8 cellular contexts compared by ENCODE assay signal in genomic region chr4:108492816-108493595, GRCh38.
DNase-seq lines count a peak whose midpoint lies in the region; ATAC-seq and TF ChIP-seq lines count a peak whose summit lies in the region.

No MANE protein-coding gene starts in this region.

- peaks cover 4% of the 10 kb centered on the region for H3K9me3 Mint-ChIP-seq in activated T-helper 17 cell treated with anti-CD3 and anti-CD28 coated beads, Interleukin-2, amount 50 U/mL, for 72 hours

- no peaks in the 10 kb centered on the region for H3K27me3 Mint-ChIP-seq in activated T-helper 17 cell treated with anti-CD3 and anti-CD28 coated beads, Interleukin-2, amount 50 U/mL, for 72 hours

- no peaks in the 10 kb centered on the region for H3K4me1 ChIP-seq in liver (ENCODE audit: control insufficient read depth in 4 of 4, insufficient read depth in 4 of 4, low read length in 3 of 4)

- peak; percentile 9 to 42 for TF ChIP-seq RAD21 in liver (IDR thresholded peaks at IDR 0.05)

- no peak overlapping the region for H3K27ac Mint-ChIP-seq in activated T-helper 17 cell treated with anti-CD3 and anti-CD28 coated beads, Interleukin-2, amount 50 U/mL, for 72 hours

- ATAC-seq in activated T-helper 17 cell treated with anti-CD3 and anti-CD28 coated beads, Interleukin-2, amount 50 U/mL, for 72 hours (replicated peaks), result peak; percentile 82

- no peak overlapping the region for H3K27ac ChIP-seq in liver (ENCODE audit: low read depth in 1 of 2, low read length in 2 of 2)

- peak; percentile 1 for DNase-seq in GM06990 (ENCODE audit: extremely low read depth, insufficient read length)
- peak; percentile 8 for DNase-seq in HuH-7 (ENCODE audit: low spot score)
- no peak for DNase-seq in GDM1 (lab: John Stamatoyannopoulos, UW)
- no peak for DNase-seq in midbrain (lab: John Stamatoyannopoulos, UW)
- no peak for DNase-seq in NK-92 (lab: John Stamatoyannopoulos, UW; ENCODE audit: unreplicated experiment)
- DNase-seq in NCI-H128 (lab: John Stamatoyannopoulos, UW; ENCODE audit: unreplicated experiment), result no peak

- no peaks in the 10 kb centered on the region for H3K36me3 ChIP-seq in GM06990 (ENCODE audit: control insufficient read depth, insufficient read depth, low read length)
- H3K36me3 ChIP-seq in liver (ENCODE audit: control insufficient read depth in 4 of 4, insufficient read depth in 3 of 4, low read depth in 1 of 4, low read length in 3 of 4), result no peaks in the 10 kb centered on the region

- no peak overlapping the region for H3K4me3 Mint-ChIP-seq in activated T-helper 17 cell treated with anti-CD3 and anti-CD28 coated beads, Interleukin-2, amount 50 U/mL, for 72 hours

- H3K4me3 ChIP-seq in GM06990 (replicated peaks; ENCODE audit: low read depth, low read length), result no peak overlapping the region
- peak overlapping the region in 1 of 3 donors; percentile 18 for H3K4me3 ChIP-seq in liver (ENCODE audit: low read depth in 1 of 3, low read length in 3 of 3)

- H3K9ac ChIP-seq in liver (ENCODE audit: low read depth in 1 of 2, low read length in 2 of 2), result no peak overlapping the region

- no peaks in the 10 kb centered on the region for H3K4me1 Mint-ChIP-seq in activated T-helper 17 cell treated with anti-CD3 and anti-CD28 coated beads, Interleukin-2, amount 50 U/mL, for 72 hours

- TF ChIP-seq CTCF in GM06990 (IDR thresholded peaks at IDR 0.05; ENCODE audit: insufficient read depth, low read length, poor library complexity, severe bottlenecking), result peak; percentile 80
- TF ChIP-seq CTCF in liver (IDR thresholded peaks at IDR 0.05; ENCODE audit: low read depth, low read length, missing input control), result peak; percentile 4

- 61% methylated on average over 4 of the region's 4 CpGs for WGBS in liver

- H3K27me3 ChIP-seq in GM06990 (replicated peaks; ENCODE audit: control insufficient read depth, insufficient read depth, low read length) (no peaks in the 10 kb centered on the region), liver (ENCODE audit: control insufficient read depth in 4 of 4, insufficient read depth in 4 of 4, low read length in 3 of 4) (no peaks in the 10 kb centered on the region)

- H3K9me3 ChIP-seq in liver (ENCODE audit: control insufficient read depth in 4 of 4, low read length in 3 of 4), result peaks cover 2 to 12% (median 8%) of the 10 kb centered on the region in 4 donors

- no peaks in the 10 kb centered on the region for H3K36me3 Mint-ChIP-seq in activated T-helper 17 cell treated with anti-CD3 and anti-CD28 coated beads, Interleukin-2, amount 50 U/mL, for 72 hours (ENCODE audit: low read depth)

TF ChIP-seq in liver, 16 proteins besides CTCF, POLR2A, EP300 and RAD21:
- TF ChIP-seq ATF3 (IDR thresholded peaks at IDR 0.05) (no peak), NR2F2 (IDR thresholded peaks at IDR 0.05) (no peak), FOXA2 (IDR thresholded peaks at IDR 0.05) (no peak), TAF1 (conservative IDR thresholded peaks at IDR 0.05) (no peak), RXRA (IDR thresholded peaks at IDR 0.05) (no peak), GABPA (IDR thresholded peaks at IDR 0.05 in 1 of 2, conservative IDR thresholded peaks at IDR 0.05 in 1 of 2) (no peak), EGR1 (IDR thresholded peaks at IDR 0.05; ENCODE audit: low read depth in 2 of 2) (no peak), REST (IDR thresholded peaks at IDR 0.05) (no peak), YY1 (IDR thresholded peaks at IDR 0.05) (no peak), HNF4A (conservative IDR thresholded peaks at IDR 0.05) (no peak), HNF4G (IDR thresholded peaks at IDR 0.05) (no peak), SP1 (IDR thresholded peaks at IDR 0.05) (no peak), FOXA1 (IDR thresholded peaks at IDR 0.05) (no peak), JUND (IDR thresholded peaks at IDR 0.05) (no peak)
- TF ChIP-seq, protein P1, sequence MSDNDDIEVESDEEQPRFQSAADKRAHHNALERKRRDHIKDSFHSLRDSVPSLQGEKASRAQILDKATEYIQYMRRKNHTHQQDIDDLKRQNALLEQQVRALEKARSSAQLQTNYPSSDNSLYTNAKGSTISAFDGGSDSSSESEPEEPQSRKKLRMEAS (IDR thresholded peaks at IDR 0.05), result no peak
- TF ChIP-seq, protein P2, sequence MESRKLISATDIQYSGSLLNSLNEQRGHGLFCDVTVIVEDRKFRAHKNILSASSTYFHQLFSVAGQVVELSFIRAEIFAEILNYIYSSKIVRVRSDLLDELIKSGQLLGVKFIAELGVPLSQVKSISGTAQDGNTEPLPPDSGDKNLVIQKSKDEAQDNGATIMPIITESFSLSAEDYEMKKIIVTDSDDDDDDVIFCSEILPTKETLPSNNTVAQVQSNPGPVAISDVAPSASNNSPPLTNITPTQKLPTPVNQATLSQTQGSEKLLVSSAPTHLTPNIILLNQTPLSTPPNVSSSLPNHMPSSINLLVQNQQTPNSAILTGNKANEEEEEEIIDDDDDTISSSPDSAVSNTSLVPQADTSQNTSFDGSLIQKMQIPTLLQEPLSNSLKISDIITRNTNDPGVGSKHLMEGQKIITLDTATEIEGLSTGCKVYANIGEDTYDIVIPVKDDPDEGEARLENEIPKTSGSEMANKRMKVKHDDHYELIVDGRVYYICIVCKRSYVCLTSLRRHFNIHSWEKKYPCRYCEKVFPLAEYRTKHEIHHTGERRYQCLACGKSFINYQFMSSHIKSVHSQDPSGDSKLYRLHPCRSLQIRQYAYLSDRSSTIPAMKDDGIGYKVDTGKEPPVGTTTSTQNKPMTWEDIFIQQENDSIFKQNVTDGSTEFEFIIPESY (IDR thresholded peaks at IDR 0.05), result no peak

Comparison
In these comparisons a context has a peak if more than half of its experiments do, and no peak if none do; other contexts are left out.
1. DNase-seq: peak in GM06990 (single experiment) and HuH-7 (single experiment); none in GDM1 (single experiment), midbrain (single experiment), NK-92 (single experiment) and NCI-H128 (single experiment).